2 cellular contexts compared by ENCODE assay signal in genomic region chr7:55570218-55570873, GRCh38.
TF ChIP-seq lines count a peak whose summit lies in the region.

No MANE protein-coding gene starts in this region.

TF ChIP-seq in SK-N-SH, 30 proteins besides CTCF, POLR2A, EP300 and RAD21 (continued from another document):
- TF ChIP-seq IRF3 (IDR thresholded peaks at IDR 0.05; ENCODE audit: low read depth, low read length) (no peak), GABPA (IDR thresholded peaks at IDR 0.05; ENCODE audit: low read depth) (no peak), NRF1 (IDR thresholded peaks at IDR 0.05; ENCODE audit: low read depth, low read length) (no peak), PBX3 (IDR thresholded peaks at IDR 0.05) (no peak), MEF2A (IDR thresholded peaks at IDR 0.05; ENCODE audit: borderline replicate concordance, low read depth) (no peak), TEAD4 (IDR thresholded peaks at IDR 0.05; ENCODE audit: borderline replicate concordance, insufficient read depth) (no peak), TAF1 (IDR thresholded peaks at IDR 0.05; ENCODE audit: borderline replicate concordance, low read depth, low read length) (no peak), MXI1 (IDR thresholded peaks at IDR 0.05; ENCODE audit: low read depth, low read length) (no peak), GATA2 (CRISPR knock-in tag; IDR thresholded peaks at IDR 0.05) (no peak), RCOR1 (IDR thresholded peaks at IDR 0.05; ENCODE audit: low read length) (no peak), MAX (IDR thresholded peaks at IDR 0.05; ENCODE audit: low read depth) (no peak), SMC3 (IDR thresholded peaks at IDR 0.05; ENCODE audit: low read depth, low read length) (no peak), FOXM1 (IDR thresholded peaks at IDR 0.05; ENCODE audit: low read depth) (no peak), USF1 (IDR thresholded peaks at IDR 0.05; ENCODE audit: borderline replicate concordance, low read depth) (no peak)

TF ChIP-seq in SK-N-SH treated with all-trans-retinoic acid at 6 μM for 48 hours, 23 proteins besides CTCF, POLR2A, EP300 and RAD21 (continued from another document):
- no peak for TF ChIP-seq POU6F1 (CRISPR knock-in tag; IDR thresholded peaks at IDR 0.05; ENCODE audit: borderline replicate concordance, low read depth)
- TF ChIP-seq ESRRG (CRISPR knock-in tag; IDR thresholded peaks at IDR 0.05) = no peak
